In the genomic region with DNA sequence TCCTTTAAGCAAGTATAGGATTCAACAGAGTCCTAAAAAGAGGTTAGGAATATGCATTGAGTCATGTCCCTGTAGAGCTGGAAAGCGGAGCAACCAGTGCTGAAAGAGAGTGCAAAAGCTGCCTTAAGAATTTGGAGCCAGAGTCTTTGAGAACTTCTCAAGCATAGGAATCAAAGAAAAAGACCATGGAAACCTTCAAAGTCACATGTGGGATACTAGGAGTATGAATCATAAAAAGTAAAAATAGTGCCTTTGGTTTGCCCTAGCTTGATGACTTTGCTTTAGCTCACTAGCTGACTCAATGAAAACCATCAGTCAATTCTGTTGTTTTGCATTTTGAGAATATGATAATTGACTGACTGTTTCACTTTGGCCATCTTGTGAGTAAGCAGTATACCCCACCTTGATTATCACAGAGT, we compare ENCODE assay signal across 9 cellular contexts.
A peak's percentile ranks its signal among the peaks of the same experiment; 100 is the strongest.
DNase-seq lines count a peak whose midpoint lies in the region; ATAC-seq and TF ChIP-seq lines count a peak whose summit lies in the region.
"Had no signal": no experiment of that assay in that cellular context is flagged by ENCODE, and none has a peak within 500 bp of the region (broad histone marks: within the 10 kb centered on the region; RNA-seq: fewer than 3 reads in every experiment).

No MANE protein-coding gene starts in this region.

- peaks cover 31% of the 10 kb centered on the region; the same call in 1 of the 2 replicates for H3K9me3 ChIP-seq in Panc1 (ENCODE audit: control insufficient read depth, insufficient read depth, low read depth, low read length)
- no peaks in the 10 kb centered on the region for H3K9me3 ChIP-seq in effector memory CD4-positive, alpha-beta T cell (ENCODE audit: control insufficient read depth, low read length)

- H3K4me3 ChIP-seq in AG04449 (ENCODE audit: low read depth, low read length) (no peak overlapping the region), Panc1 (ENCODE audit: low read depth in 2 of 2, low read length in 2 of 2) (no peak overlapping the region)
- H3K4me3 ChIP-seq in effector memory CD4-positive, alpha-beta T cell (ENCODE audit: insufficient read depth, low read depth, low read length, poor library complexity, severe bottlenecking): no peak overlapping the region

- peak; percentile 66 for ATAC-seq in GM21360 (IDR thresholded peaks at IDR 0.05; ENCODE audit: unreplicated experiment)
- peak; percentile 75; the same call in 1 of the 2 replicates for ATAC-seq in Panc1
- ATAC-seq in GM21515 (IDR thresholded peaks at IDR 0.05; ENCODE audit: unreplicated experiment): no peak
- no peak for ATAC-seq in GM19328 (IDR thresholded peaks at IDR 0.05; ENCODE audit: unreplicated experiment)

- H3K27me3 ChIP-seq in Panc1 (ENCODE audit: control insufficient read depth, insufficient read depth, low read length): no peaks in the 10 kb centered on the region
- H3K27me3 ChIP-seq in effector memory CD4-positive, alpha-beta T cell (replicated peaks; ENCODE audit: control insufficient read depth, insufficient read depth, low read length, poor library complexity, severe bottlenecking): no peaks in the 10 kb centered on the region

- DNase-seq in AG04449 (ENCODE audit: low read depth, low spot score): peak; percentile 51
- peak; percentile 54 for DNase-seq in Panc1 (ENCODE audit: low read depth, low spot score)
- peak; percentile 94 for DNase-seq in fibroblast of peridontal ligament (ENCODE audit: extremely low read depth)
- no peak for DNase-seq in effector memory CD4-positive, alpha-beta T cell
- DNase-seq in ecto neural progenitor cell (ENCODE audit: low spot score): no peak
- DNase-seq: substantia nigra had no signal

- H3K27ac ChIP-seq in Panc1 (ENCODE audit: low read length): peak overlapping the region; percentile 89
- H3K27ac ChIP-seq in effector memory CD4-positive, alpha-beta T cell (ENCODE audit: insufficient read depth, low read length, poor library complexity, severe bottlenecking): no peak overlapping the region

- peaks cover 16% of the 10 kb centered on the region for H3K4me1 ChIP-seq in Panc1 (ENCODE audit: control insufficient read depth, insufficient read depth, low read length)
- H3K4me1 ChIP-seq in effector memory CD4-positive, alpha-beta T cell (ENCODE audit: control insufficient read depth, insufficient read depth, low read length, poor library complexity, severe bottlenecking): no peaks in the 10 kb centered on the region

- in situ Hi-C loops in Panc1 (cut with HindIII; ENCODE audit: low pct_unique_long_range_greater_than_20kb, low sequenced_read_pairs): no loop called here

- CTCF ChIA-PET in AG04449 (lab: Yijun Ruan, JAX): interaction anchor here (0.8 to 1.7 kb wide), 5 partner anchors 57 to 324 kb away, joined by 3 to 4 read pairs (median 3); a partner anchor contains a TSS
- CTCF ChIA-PET in Panc1 (lab: Charles Lee): interaction anchor here (0.6 kb wide), 1 partner anchor 149 kb away, joined by 4 read pairs; no protein-coding TSS in a partner anchor

- POLR2A ChIA-PET in AG04449 (lab: Yijun Ruan, JAX) (interaction anchor here (0.8 to 1.4 kb wide), 2 partner anchors 271 to 273 kb away, joined by 3 to 13 read pairs; a partner anchor contains a TSS), Panc1 (lab: Charles Lee) (no interaction called here)

- no peaks in the 10 kb centered on the region for H3K36me3 ChIP-seq in Panc1 (ENCODE audit: control insufficient read depth, insufficient read depth, low read length)
- H3K36me3 ChIP-seq in effector memory CD4-positive, alpha-beta T cell (ENCODE audit: control insufficient read depth, insufficient read depth, low read length): no peaks in the 10 kb centered on the region

- intact Hi-C loops in Panc1 (cut with micrococcal nuclease; ENCODE audit: unreplicated experiment): no loop called here

- no TSS peak for BruUV-seq in Panc1 (replicated peaks; lab: Mats Ljungman, UMichigan)

- TF ChIP-seq CTCF in AG04449 (IDR thresholded peaks at IDR 0.05; ENCODE audit: insufficient read depth, low read length, missing control alignments) (no peak), Panc1 (IDR thresholded peaks at IDR 0.05) (no peak)

Comparison
In these comparisons a context has a peak if more than half of its experiments do, and no peak if none do; other contexts are left out.
1. DNase-seq: peak in AG04449 (single experiment), Panc1 (single experiment) and fibroblast of peridontal ligament (single experiment); none in effector memory CD4-positive, alpha-beta T cell (0 of 3) and ecto neural progenitor cell (single experiment).
2. ATAC-seq: peak in GM21360 (single experiment) and Panc1 (single experiment); none in GM21515 (single experiment) and GM19328 (single experiment).